ENCODE assay signal across 18 cellular contexts in the genomic region with DNA sequence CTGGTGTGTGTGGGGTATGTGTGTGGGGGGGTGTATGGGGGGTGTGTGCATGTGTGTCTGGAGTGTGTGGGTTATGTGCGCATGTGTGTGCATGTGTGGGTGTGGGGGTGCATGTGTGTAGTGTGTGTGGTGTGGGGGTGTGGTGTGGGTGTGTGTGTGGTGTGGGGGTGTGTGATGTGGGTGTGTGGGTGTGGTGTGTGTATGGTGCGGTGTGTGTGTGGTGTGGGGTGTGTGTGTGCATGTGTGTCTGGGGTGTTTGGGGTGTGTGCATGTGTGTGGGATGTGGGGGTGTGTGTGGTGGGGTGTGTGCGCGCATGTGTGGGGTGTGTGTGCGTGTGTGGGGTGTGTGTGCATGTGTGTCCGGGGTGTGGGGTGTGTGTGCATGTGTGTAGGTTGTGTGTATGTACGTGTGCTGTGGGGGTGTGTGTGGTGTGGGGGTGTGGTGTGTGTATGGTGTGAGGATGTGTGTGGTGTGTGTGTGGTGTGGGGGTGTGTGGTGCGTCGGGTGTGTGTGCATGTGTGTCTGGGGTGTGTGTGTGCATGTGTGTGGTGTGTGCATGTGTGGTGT. TPM values are rescaled to one million over a fixed set of nuclear protein-coding genes. Genes with fewer than 3 reads are reported as not detected.
DNase-seq lines count a peak whose midpoint lies in the region; ATAC-seq lines count a peak whose summit lies in the region.
"Had no signal": no experiment of that assay in that cellular context is flagged by ENCODE, and none has a peak within 500 bp of the region (broad histone marks: within the 10 kb centered on the region; RNA-seq: fewer than 3 reads in every experiment).

No MANE protein-coding gene starts in this region.

- H3K4me2 ChIP-seq in mesenchymal stem cell (ENCODE audit: low read length, poor library complexity, severe bottlenecking) = no peak overlapping the region

- H3K36me3 ChIP-seq in mesenchymal stem cell (ENCODE audit: control insufficient read depth in 1 of 2, insufficient read depth in 2 of 2, low read depth in 1 of 2, low read length in 2 of 2) = peaks cover 0 to 3% of the 10 kb centered on the region in 2 experiments
- H3K36me3 ChIP-seq: suprapubic skin had no signal

- no peak overlapping the region for H3K4me3 ChIP-seq in mesenchymal stem cell (ENCODE audit: insufficient read depth in 1 of 2, low read depth in 1 of 2, low read length in 2 of 2)
- H3K4me3 ChIP-seq: suprapubic skin had no signal

- no peak overlapping the region for H2BK5ac ChIP-seq in mesenchymal stem cell (ENCODE audit: low read depth, low read length, poor library complexity, severe bottlenecking)

- no peak overlapping the region for H2AFZ ChIP-seq in mesenchymal stem cell (ENCODE audit: low read depth, low read length)

- no peak for DNase-seq in activated naive CD4-positive, alpha-beta T cell treated with Interleukin-2 at 50 U/mL for 16 hours
- DNase-seq in T-helper 17 cell = no peak
- DNase-seq in mesenchymal stem cell = no peak
- no peak for DNase-seq in GOT3 (lab: John Stamatoyannopoulos, UW)
- no peak for DNase-seq in RKO (ENCODE audit: low spot score)
- no peak for DNase-seq in stimulated activated CD8-positive, alpha-beta memory T cell treated with anti-CD3 and anti-CD28 coated beads, Interleukin-4, amount 100 ng/mL, for 48 hours
- DNase-seq: activated CD4-positive, alpha-beta T cell treated with anti-CD3 and anti-CD28 coated beads for 4 hours; DMS153; GDM1; left ventricle myocardium superior; NCI-H1417 treated with DMSO at 0.1 percent for 48 hours; NCI-H510A treated with DMSO at 0.1 percent for 48 hours; occipital lobe had no signal

- no peak overlapping the region for H3K27ac Mint-ChIP-seq in activated naive CD4-positive, alpha-beta T cell treated with anti-CD3 and anti-CD28 coated beads, Interleukin-2, amount 50 U/mL, for 24 hours
- no peak overlapping the region for H3K27ac Mint-ChIP-seq in T-helper 17 cell
- H3K27ac Mint-ChIP-seq in stimulated activated memory B cell treated with anti-CD40 and anti-IgM and Interleukin-4, amounts not matched to agents 10 μg/mL and 1 μg/mL and 100 μg/mL, for 72 hours = no peak overlapping the region

- no peak overlapping the region for H3K27ac ChIP-seq in mesenchymal stem cell (ENCODE audit: low read length, poor library complexity, severe bottlenecking)
- H3K27ac ChIP-seq: C4-2B, suprapubic skin had no signal

- H3K4me3 Mint-ChIP-seq in activated naive CD4-positive, alpha-beta T cell treated with anti-CD3 and anti-CD28 coated beads, Interleukin-2, amount 50 U/mL, for 24 hours = peak overlapping the region; percentile 11
- peak overlapping the region; percentile 80 for H3K4me3 Mint-ChIP-seq in T-helper 17 cell
- peak overlapping the region; percentile 32 for H3K4me3 Mint-ChIP-seq in stimulated activated memory B cell treated with anti-CD40 and anti-IgM and Interleukin-4, amounts not matched to agents 10 μg/mL and 1 μg/mL and 100 μg/mL, for 72 hours

- no peak for ATAC-seq in T-helper 17 cell
- no peak for ATAC-seq in stimulated activated memory B cell treated with anti-CD40 and anti-IgM and Interleukin-4, amounts not matched to agents 10 μg/mL and 1 μg/mL and 100 μg/mL, for 72 hours
- ATAC-seq: left ventricle myocardium superior had no signal

- H3K4me1 Mint-ChIP-seq in activated naive CD4-positive, alpha-beta T cell treated with anti-CD3 and anti-CD28 coated beads, Interleukin-2, amount 50 U/mL, for 24 hours = peaks cover 9% of the 10 kb centered on the region
- peaks cover 13% of the 10 kb centered on the region for H3K4me1 Mint-ChIP-seq in T-helper 17 cell
- peaks cover 23% of the 10 kb centered on the region for H3K4me1 Mint-ChIP-seq in stimulated activated memory B cell treated with anti-CD40 and anti-IgM and Interleukin-4, amounts not matched to agents 10 μg/mL and 1 μg/mL and 100 μg/mL, for 72 hours

- no peak overlapping the region for H2BK15ac ChIP-seq in mesenchymal stem cell (ENCODE audit: low read depth, poor library complexity, severe bottlenecking)

- H3K9me3 ChIP-seq in T-helper 17 cell (ENCODE audit: control insufficient read depth, low read length, poor library complexity, severe bottlenecking) (no peaks in the 10 kb centered on the region), mesenchymal stem cell (ENCODE audit: control insufficient read depth, low read length) (no peaks in the 10 kb centered on the region)
- H3K9me3 ChIP-seq: suprapubic skin had no signal

- H3K9ac ChIP-seq in mesenchymal stem cell (ENCODE audit: low read length) = no peak overlapping the region

- H3K36me3 Mint-ChIP-seq in activated naive CD4-positive, alpha-beta T cell treated with anti-CD3 and anti-CD28 coated beads, Interleukin-2, amount 50 U/mL, for 24 hours = no peaks in the 10 kb centered on the region
- peaks cover 7% of the 10 kb centered on the region for H3K36me3 Mint-ChIP-seq in T-helper 17 cell (ENCODE audit: low read depth)
- H3K36me3 Mint-ChIP-seq in stimulated activated memory B cell treated with anti-CD40 and anti-IgM and Interleukin-4, amounts not matched to agents 10 μg/mL and 1 μg/mL and 100 μg/mL, for 72 hours = no peaks in the 10 kb centered on the region

- H2AK5ac ChIP-seq in mesenchymal stem cell (ENCODE audit: low read length, severe bottlenecking) = no peak overlapping the region

- WGBS in mesenchymal stem cell = 94% methylated on average over 9 of the region's 9 CpGs

- no peak overlapping the region for H2BK120ac ChIP-seq in mesenchymal stem cell (ENCODE audit: low read depth, low read length)

- H4K8ac ChIP-seq in mesenchymal stem cell (ENCODE audit: low read length) = no peak overlapping the region

- H3K18ac ChIP-seq in mesenchymal stem cell (ENCODE audit: low read depth in 1 of 2, low read length in 2 of 2) = no peak overlapping the region

- peak overlapping the region; percentile 10 for H4K91ac ChIP-seq in mesenchymal stem cell (ENCODE audit: low read length)

- peak overlapping the region in 1 of 2 experiments; percentile 54 for H3K23ac ChIP-seq in mesenchymal stem cell (ENCODE audit: low read length in 2 of 2)

- H3K27me3 ChIP-seq in mesenchymal stem cell (ENCODE audit: control insufficient read depth in 1 of 2, insufficient read depth in 1 of 2, low read length in 2 of 2) = peaks cover 26 to 54% of the 10 kb centered on the region in 2 experiments

- H3K79me1 ChIP-seq in mesenchymal stem cell (replicated peaks; ENCODE audit: low read length, poor library complexity, severe bottlenecking) = no peaks in the 10 kb centered on the region

- peak overlapping the region in 1 of 2 experiments; percentile 79 for H3K14ac ChIP-seq in mesenchymal stem cell (ENCODE audit: low read length in 2 of 2)

- H2BK12ac ChIP-seq in mesenchymal stem cell (ENCODE audit: low read length in 2 of 2) = no peak overlapping the region

- peaks cover 21% of the 10 kb centered on the region for H3K27me3 Mint-ChIP-seq in activated naive CD4-positive, alpha-beta T cell treated with anti-CD3 and anti-CD28 coated beads, Interleukin-2, amount 50 U/mL, for 24 hours
- H3K27me3 Mint-ChIP-seq in T-helper 17 cell = peaks cover 22% of the 10 kb centered on the region
- peaks cover 41% of the 10 kb centered on the region for H3K27me3 Mint-ChIP-seq in stimulated activated memory B cell treated with anti-CD40 and anti-IgM and Interleukin-4, amounts not matched to agents 10 μg/mL and 1 μg/mL and 100 μg/mL, for 72 hours

- H3K4me1 ChIP-seq in mesenchymal stem cell (ENCODE audit: control insufficient read depth, insufficient read depth, low read depth, low read length) = peaks cover 22% of the 10 kb centered on the region

- no peak overlapping the region for H3K4ac ChIP-seq in mesenchymal stem cell (ENCODE audit: low read depth in 1 of 2, low read length in 2 of 2)

- no peaks in the 10 kb centered on the region for H3K9me3 Mint-ChIP-seq in activated naive CD4-positive, alpha-beta T cell treated with anti-CD3 and anti-CD28 coated beads, Interleukin-2, amount 50 U/mL, for 24 hours
- H3K9me3 Mint-ChIP-seq in stimulated activated memory B cell treated with anti-CD40 and anti-IgM and Interleukin-4, amounts not matched to agents 10 μg/mL and 1 μg/mL and 100 μg/mL, for 72 hours = no peaks in the 10 kb centered on the region

RNA-seq across cellular contexts. Expression of a gene that starts 6.2 kb away (rescaled TPM):
- total RNA-seq in T-helper 17 cell = not detected
- polyA plus RNA-seq in mesenchymal stem cell (2013, experiment 1 of 2) = 0.04 TPM
- polyA plus RNA-seq in mesenchymal stem cell (2013, experiment 2 of 2) = 0.07 TPM
- total RNA-seq: M059J had no signal

Comparison
In these comparisons a context has a peak if more than half of its experiments do, and no peak if none do; other contexts are left out.
1. H3K4me3 Mint-ChIP-seq: peak in every context shown above with its lines; median percentile 80 in T-helper 17 cell; 32 in stimulated activated memory B cell treated with anti-CD40 and anti-IgM and Interleukin-4, amounts not matched to agents 10 μg/mL and 1 μg/mL and 100 μg/mL, for 72 hours; 11 in activated naive CD4-positive, alpha-beta T cell treated with anti-CD3 and anti-CD28 coated beads, Interleukin-2, amount 50 U/mL, for 24 hours.